Comparison of ENCODE assay signal across 19 cellular contexts in genomic region chr5:160550075-160550474, GRCh38.
"Had no signal": no experiment of that assay in that cellular context is flagged by ENCODE, and none has a peak within 500 bp of the region (broad histone marks: within the 10 kb centered on the region; RNA-seq: fewer than 3 reads in every experiment).

No MANE protein-coding gene starts in this region.

- H3K4me3 Mint-ChIP-seq: mesothelial cell of epicardium had no signal

- H3K4me1 ChIP-seq: esophagus squamous epithelium, gastrocnemius medialis, heart right ventricle, left lung, lower lobe of right lung had no signal

- DNase-seq: dermis blood vessel endothelial cell; dorsolateral prefrontal cortex; effector CD4-positive, alpha-beta T cell; effector memory CD4-positive, alpha-beta T cell; esophagus squamous epithelium; foreskin fibroblast; foreskin melanocyte; gastrocnemius medialis; glutamatergic neuron; head of caudate nucleus; heart right ventricle; hippocampal formation; left cardiac atrium; left lung; left ventricle myocardium superior; lower lobe of right lung; mesenchymal stem cell had no signal

- H3K27ac Mint-ChIP-seq: mesothelial cell of epicardium had no signal

- ATAC-seq: gastrocnemius medialis, heart right ventricle, left cardiac atrium, left lung, left ventricle myocardium superior, lower lobe of right lung had no signal

- H3K36me3 ChIP-seq: esophagus squamous epithelium, gastrocnemius medialis, heart right ventricle, left lung, lower lobe of right lung had no signal

- H3K9me3 ChIP-seq: gastrocnemius medialis, heart right ventricle, left lung, lower lobe of right lung had no signal

- H3K4me3 ChIP-seq: coronary artery, dorsolateral prefrontal cortex, esophagus squamous epithelium, gastrocnemius medialis, heart right ventricle, left lung, lower lobe of right lung had no signal

- H3K27me3 ChIP-seq: dorsolateral prefrontal cortex, esophagus squamous epithelium, gastrocnemius medialis, left lung had no signal

- H3K36me3 Mint-ChIP-seq: mesothelial cell of epicardium had no signal

- H3K27ac ChIP-seq: coronary artery, dorsolateral prefrontal cortex, esophagus squamous epithelium, gastrocnemius medialis, heart right ventricle, left lung, lower lobe of right lung had no signal

- H3K9me3 Mint-ChIP-seq: mesothelial cell of epicardium had no signal
